Comparison of ENCODE assay signal across 21 cellular contexts in the genomic region with DNA sequence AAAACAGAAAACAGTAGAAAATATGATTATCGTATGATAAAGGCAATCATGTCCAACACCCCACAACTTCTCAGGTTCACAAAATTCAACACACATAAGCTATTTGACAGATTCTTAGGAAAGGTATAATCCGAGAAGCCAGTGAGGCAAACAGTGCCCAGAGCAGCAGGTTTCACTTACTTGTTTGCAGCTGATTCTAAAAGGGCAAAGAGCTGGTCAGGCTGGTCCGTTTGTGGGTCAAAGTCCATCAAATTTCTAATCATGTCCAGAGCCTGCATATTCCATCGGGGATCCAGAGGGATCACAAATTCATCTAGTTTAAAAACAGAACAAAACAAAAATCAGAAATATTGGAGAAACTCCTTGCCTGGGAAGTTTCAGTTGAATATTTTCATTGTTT.
DNase-seq lines count a peak whose midpoint lies in the region; ATAC-seq and TF ChIP-seq lines count a peak whose summit lies in the region.
"Had no signal": no experiment of that assay in that cellular context is flagged by ENCODE, and none has a peak within 500 bp of the region (broad histone marks: within the 10 kb centered on the region; RNA-seq: fewer than 3 reads in every experiment).

No MANE protein-coding gene starts in this region.

- H3K36me3 Mint-ChIP-seq in activated naive CD4-positive, alpha-beta T cell treated with anti-CD3 and anti-CD28 coated beads, Interleukin-2, amount 50 U/mL, for 72 hours = peaks cover 5 to 22% of the 10 kb centered on the region in 2 donors
- peaks cover 33% of the 10 kb centered on the region for H3K36me3 Mint-ChIP-seq in endothelial cell (ENCODE audit: low read depth, unreplicated experiment)

- H3K27ac ChIP-seq in right lobe of liver = peak overlapping the region; percentile 30 to 80 (median 68)
- no peak overlapping the region for H3K27ac ChIP-seq in heart left ventricle
- H3K27ac ChIP-seq: BLaER1, HL-60, PC-9, SJCRH30 had no signal

- H3K4me1 ChIP-seq in right lobe of liver (peaks cover 0 to 38% (median 5%) of the 10 kb centered on the region in 4 donors), heart left ventricle (no peaks in the 10 kb centered on the region)
- H3K4me1 ChIP-seq: BLaER1 had no signal

- H3K27me3 ChIP-seq in right lobe of liver (no peaks in the 10 kb centered on the region), heart left ventricle (no peaks in the 10 kb centered on the region)
- H3K27me3 ChIP-seq: BLaER1, MG63, SJCRH30 had no signal

- H3K27me3 Mint-ChIP-seq in endothelial cell (ENCODE audit: unreplicated experiment) = no peaks in the 10 kb centered on the region
- H3K27me3 Mint-ChIP-seq: CD4-positive, CD25-positive, alpha-beta regulatory T cell had no signal

- H3K4me3 Mint-ChIP-seq in endothelial cell (ENCODE audit: unreplicated experiment) = no peak overlapping the region
- H3K4me3 Mint-ChIP-seq: CD4-positive, CD25-positive, alpha-beta regulatory T cell had no signal

- H3K9me3 ChIP-seq in right lobe of liver (no peaks in the 10 kb centered on the region), heart left ventricle (no peaks in the 10 kb centered on the region)
- H3K9me3 ChIP-seq: BLaER1, MG63, SJCRH30 had no signal

- H3K4me1 Mint-ChIP-seq in endothelial cell (ENCODE audit: unreplicated experiment) = no peaks in the 10 kb centered on the region
- H3K4me1 Mint-ChIP-seq: CD4-positive, CD25-positive, alpha-beta regulatory T cell had no signal

- TF ChIP-seq CTCF in endothelial cell (IDR thresholded peaks at IDR 0.05; ENCODE audit: unreplicated experiment) (no peak), right lobe of liver (IDR thresholded peaks at IDR 0.05) (no peak), heart left ventricle (IDR thresholded peaks at IDR 0.05) (no peak)

- H3K4me3 ChIP-seq in right lobe of liver (no peak overlapping the region), heart left ventricle (no peak overlapping the region)
- H3K4me3 ChIP-seq: BLaER1, K562, MG63, PC-9, SJCRH30 had no signal

- H3K36me3 ChIP-seq in right lobe of liver (peaks cover 0 to 56% (median 10%) of the 10 kb centered on the region in 4 donors), heart left ventricle (peaks cover 0 to 100% (median 94%) of the 10 kb centered on the region in 9 donors)

- no peaks in the 10 kb centered on the region for H3K9me3 Mint-ChIP-seq in activated naive CD4-positive, alpha-beta T cell treated with anti-CD3 and anti-CD28 coated beads, Interleukin-2, amount 50 U/mL, for 72 hours
- no peaks in the 10 kb centered on the region for H3K9me3 Mint-ChIP-seq in endothelial cell (ENCODE audit: unreplicated experiment)
- H3K9me3 Mint-ChIP-seq: CD4-positive, CD25-positive, alpha-beta regulatory T cell had no signal

- peak overlapping the region; percentile 0 to 85 for H3K27ac Mint-ChIP-seq in activated naive CD4-positive, alpha-beta T cell treated with anti-CD3 and anti-CD28 coated beads, Interleukin-2, amount 50 U/mL, for 72 hours
- peak overlapping the region; percentile 17 for H3K27ac Mint-ChIP-seq in endothelial cell (ENCODE audit: unreplicated experiment)

- intact Hi-C loops in right lobe of liver (cut with DNase I) (no loop called here), heart left ventricle (cut with DNase I) (no loop called here)

- no peak for ATAC-seq in activated naive CD4-positive, alpha-beta T cell treated with anti-CD3 and anti-CD28 coated beads, Interleukin-2, amount 50 U/mL, for 72 hours
- ATAC-seq in right lobe of liver (peak; percentile 88 to 94 (median 90)), heart left ventricle (no peak)
- ATAC-seq: K562, Right ventricle myocardium inferior had no signal

- DNase-seq in activated naive CD4-positive, alpha-beta T cell treated with anti-CD3 and anti-CD28 coated beads, Interleukin-2, amount 50 U/mL, for 72 hours (ENCODE audit: low spot score in 2 of 2) = no peak
- DNase-seq in activated naive CD4-positive, alpha-beta T cell treated with anti-CD3 and anti-CD28 coated beads, Interleukin-2, amount 50 U/mL, for 16 hours = no peak
- DNase-seq in endothelial cell (ENCODE audit: low spot score) = no peak
- peak in 1 of 3 donors; percentile 69 for DNase-seq in right lobe of liver
- no peak for DNase-seq in NAMALWA (ENCODE audit: low spot score)
- DNase-seq in NCI-H526 treated with DMSO at 0.1 percent for 48 hours (lab: John Stamatoyannopoulos, UW) = no peak
- DNase-seq in heart left ventricle = no peak
- no peak for DNase-seq in ureter (ENCODE audit: low spot score)
- DNase-seq: CD4-positive, CD25-positive, alpha-beta regulatory T cell; DMS153; DND-41; MG63; NCI-H2029; NCI-H446 treated with DMSO at 0.1 percent for 48 hours; NCI-H526; PC-9; SJCRH30 had no signal

- 23% methylated on average over 4 of the region's 4 CpGs for WGBS in right lobe of liver (ENCODE audit: insufficient coverage, low coverage, low lambda C conversion rate, missing lambda C conversion rate)
- WGBS in heart left ventricle, 4 donors = 74 to 84% (median 74%) methylated on average over 4 of the region's 4 CpGs

- TF ChIP-seq POLR2A in right lobe of liver (IDR thresholded peaks at IDR 0.05) (no peak), heart left ventricle (IDR thresholded peaks at IDR 0.05) (no peak)

Comparison
In these comparisons a context has a peak if more than half of its experiments do, and no peak if none do; other contexts are left out.
1. ATAC-seq: peak in right lobe of liver (4 of 4); none in activated naive CD4-positive, alpha-beta T cell treated with anti-CD3 and anti-CD28 coated beads, Interleukin-2, amount 50 U/mL, for 72 hours (0 of 2) and heart left ventricle (0 of 4).
2. H3K27ac ChIP-seq: peak in right lobe of liver (3 of 3); none in heart left ventricle (0 of 12).